1 cellular context compared by ENCODE assay signal in genomic region chr6:31158140-31158862, GRCh38.
TF ChIP-seq lines count a peak whose summit lies in the region.

A gene with protein sequence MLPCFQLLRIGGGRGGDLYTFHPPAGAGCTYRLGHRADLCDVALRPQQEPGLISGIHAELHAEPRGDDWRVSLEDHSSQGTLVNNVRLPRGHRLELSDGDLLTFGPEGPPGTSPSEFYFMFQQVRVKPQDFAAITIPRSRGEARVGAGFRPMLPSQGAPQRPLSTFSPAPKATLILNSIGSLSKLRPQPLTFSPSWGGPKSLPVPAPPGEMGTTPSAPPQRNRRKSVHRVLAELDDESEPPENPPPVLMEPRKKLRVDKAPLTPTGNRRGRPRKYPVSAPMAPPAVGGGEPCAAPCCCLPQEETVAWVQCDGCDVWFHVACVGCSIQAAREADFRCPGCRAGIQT (plus strand): TSS chr6:31158589. CDS start chr6:31159470, 881 bp downstream.

TF ChIP-seq in HCT116, 20 proteins besides CTCF, POLR2A, EP300 and RAD21 (continued from another document):
- TF ChIP-seq REST (IDR thresholded peaks at IDR 0.05; ENCODE audit: low read depth), result no peak
- no peak for TF ChIP-seq ELF1 (IDR thresholded peaks at IDR 0.05; ENCODE audit: borderline replicate concordance, low read depth)
- no peak for TF ChIP-seq YY1 (IDR thresholded peaks at IDR 0.05; ENCODE audit: extremely low read depth, insufficient replicate concordance, low read depth, low read length)
- no peak for TF ChIP-seq SRF (IDR thresholded peaks at IDR 0.05; ENCODE audit: low read depth)
- TF ChIP-seq EZH2 (IDR thresholded peaks at IDR 0.05), result no peak
TF ChIP-seq in HCT116: peak in this region for 6.
